8 cellular contexts compared by ENCODE assay signal in the genomic region with DNA sequence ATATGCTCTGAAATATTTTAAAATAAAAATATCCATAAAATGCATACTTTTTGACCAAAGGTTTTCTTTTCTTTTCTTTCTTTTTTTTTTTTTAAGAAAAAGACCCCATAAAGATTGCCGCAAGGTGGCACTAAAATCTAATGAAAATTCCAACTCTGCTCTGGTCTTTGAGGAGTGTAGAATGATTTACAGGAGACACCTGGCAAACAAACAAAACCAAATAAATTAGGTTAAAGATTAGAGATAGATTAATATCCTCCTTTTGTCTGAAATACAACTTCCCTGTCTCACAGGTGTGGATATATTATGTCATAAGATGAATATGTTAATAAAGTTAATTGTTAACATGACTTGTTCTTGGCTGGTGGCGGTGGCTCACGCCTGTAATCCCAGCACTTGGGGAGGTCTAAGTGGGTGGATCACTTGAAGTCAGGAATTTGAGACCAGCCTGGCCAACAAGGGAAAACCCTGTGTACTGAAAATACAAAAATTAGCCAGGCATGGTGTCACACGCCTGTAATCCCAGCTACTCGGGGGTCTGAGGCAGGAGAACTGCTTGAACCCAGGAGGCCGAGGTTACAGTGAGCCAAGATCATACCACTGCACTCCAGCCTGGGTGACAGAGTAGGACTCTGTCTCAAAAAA. TPM values are rescaled to one million over a fixed set of nuclear protein-coding genes. Genes with fewer than 3 reads are reported as not detected.
A peak's percentile ranks its signal among the peaks of the same experiment; 100 is the strongest.
DNase-seq lines count a peak whose midpoint lies in the region; ATAC-seq and TF ChIP-seq lines count a peak whose summit lies in the region.

No MANE protein-coding gene starts in this region.

- TF ChIP-seq CTCF in NB4 (IDR thresholded peaks at IDR 0.05; ENCODE audit: low read depth, low read length) = peak; percentile 37
- peak; percentile 27 to 68 (median 60) for TF ChIP-seq CTCF in adrenal gland (IDR thresholded peaks at IDR 0.05)
- peak in 5 of 6 experiments; percentile 8 to 76 (median 49) for TF ChIP-seq CTCF in thyroid gland (IDR thresholded peaks at IDR 0.05)

- DNase-seq in NOMO-1 (lab: John Stamatoyannopoulos, UW; ENCODE audit: unreplicated experiment in 2 of 2) (peak; percentile 18 to 47), NOMO-1 treated with dmso at 0.1 percent for 144 hours (lab: John Stamatoyannopoulos, UW; ENCODE audit: unreplicated experiment) (no peak), NB4 (ENCODE audit: low read depth) (peak; percentile 66), adrenal gland (peak in 5 of 7 donors; percentile 43 to 72 (median 52)), thyroid gland (peak; percentile 79 to 82), substantia nigra (lab: John Stamatoyannopoulos, UW) (no peak)

- H3K9me3 ChIP-seq in adrenal gland (replicated peaks in 1 of 3) (no peaks in the 10 kb centered on the region), thyroid gland (no peaks in the 10 kb centered on the region)

- intact Hi-C loops in adrenal gland (cut with DNase I) (loop anchor here in 1 of 2 donors (2.0 kb wide), 1 partner anchor 193 kb away; no protein-coding TSS in a partner anchor), thyroid gland (cut with DNase I) (loop anchor here (5.0 kb wide), 1 partner anchor 199 kb away; no protein-coding TSS in a partner anchor)

- peaks cover 20 to 33% of the 10 kb centered on the region in 2 donors for H3K4me1 ChIP-seq in adrenal gland (replicated peaks in 1 of 2)
- peaks cover 14 to 29% of the 10 kb centered on the region in 2 donors for H3K4me1 ChIP-seq in thyroid gland

- no peak for TF ChIP-seq POLR2A in NB4 (IDR thresholded peaks at IDR 0.05; ENCODE audit: extremely low read depth, insufficient read length)
- TF ChIP-seq POLR2A in adrenal gland (IDR thresholded peaks at IDR 0.05) = no peak
- TF ChIP-seq POLR2A in thyroid gland (IDR thresholded peaks at IDR 0.05) = no peak

- H3K27me3 ChIP-seq in adrenal gland = no peaks in the 10 kb centered on the region
- H3K27me3 ChIP-seq in layer of hippocampus (ENCODE audit: control insufficient read depth, insufficient read depth, low read length) = no peaks in the 10 kb centered on the region
- H3K27me3 ChIP-seq in thyroid gland = no peaks in the 10 kb centered on the region

- WGBS in adrenal gland, 4 donors = 47 to 56% (median 55%) methylated on average over 6 of the region's 6 CpGs
- 23 to 31% methylated on average over 6 of the region's 6 CpGs for WGBS in thyroid gland, 2 donors

- H3K36me3 ChIP-seq in adrenal gland (replicated peaks in 1 of 2) (peaks cover 0 to 12% of the 10 kb centered on the region in 2 donors), thyroid gland (peaks cover 0 to 13% of the 10 kb centered on the region in 2 donors)

- no peak for ATAC-seq in HG03342 (IDR thresholded peaks at IDR 0.05; ENCODE audit: unreplicated experiment)

- H3K27ac ChIP-seq in adrenal gland (peak overlapping the region; percentile 69 to 88 (median 77)), layer of hippocampus (ENCODE audit: low read depth, low read length) (peak overlapping the region; percentile 46), thyroid gland (peak overlapping the region; percentile 81 to 88 (median 82)), substantia nigra (ENCODE audit: low read depth, low read length, poor library complexity, severe bottlenecking) (no peak overlapping the region)

- H3K4me3 ChIP-seq in NB4 (ENCODE audit: low read depth, low read length) (no peak overlapping the region), adrenal gland (no peak overlapping the region), thyroid gland (replicated peaks in 1 of 3) (no peak overlapping the region)

RNA-seq across cellular contexts. Expression of gene RHOB, which starts 3.5 kb away (rescaled TPM):
- total RNA-seq in adrenal gland = 1,000 to 10,000 TPM in 2 of 8 donors, 100 to 1,000 TPM in 6; 299 to 1,281 (median 765) TPM
- 100 to 1,000 TPM; 130 to 271 (median 232) TPM for polyA plus RNA-seq in adrenal gland
- 100 to 1,000 TPM; 238 to 381 (median 271) TPM for total RNA-seq in thyroid gland

Comparison
In these comparisons a context has a peak if more than half of its experiments do, and no peak if none do; other contexts are left out.
1. DNase-seq: peak in NOMO-1 (2 of 2), NB4 (single experiment), adrenal gland (5 of 7) and thyroid gland (2 of 2); none in NOMO-1 treated with dmso at 0.1 percent for 144 hours (single experiment) and substantia nigra (0 of 49).
2. Peak in every context shown above with its lines, with median percentiles within 50 percentile points of each other: CTCF ChIP-seq.